8 cellular contexts compared by ENCODE assay signal in genomic region chr9:126860077-126860756, GRCh38. TPM values are rescaled to one million over a fixed set of nuclear protein-coding genes. Genes with fewer than 3 reads are reported as not detected.
A peak's percentile ranks its signal among the peaks of the same experiment; 100 is the strongest.
DNase-seq lines count a peak whose midpoint lies in the region; ATAC-seq and TF ChIP-seq lines count a peak whose summit lies in the region.

Gene ZBTB34 (plus strand): TSS chr9:126860639. CDS start chr9:126879400, 18,761 bp downstream.

- H3K9me3 Mint-ChIP-seq in CD4-positive, alpha-beta T cell: no peaks in the 10 kb centered on the region
- H3K9me3 Mint-ChIP-seq in activated T-helper 1 cell treated with anti-CD3 and anti-CD28 coated beads, Interleukin-12 subunit alpha, Interleukin-12 subunit beta, Interleukin-2, Interleukin-4 antibody, amounts not matched to agents 30 ng/mL and 10 ng/mL and 1 ng/mL, durations not matched to agents 14 hours and 24 hours and 36 hours: no peaks in the 10 kb centered on the region

- no peaks in the 10 kb centered on the region for H3K36me3 ChIP-seq in PC-3 (ENCODE audit: low read depth, low read length)
- no peaks in the 10 kb centered on the region for H3K36me3 ChIP-seq in neural cell (ENCODE audit: insufficient read depth, low read length)
- peaks cover 2 to 11% of the 10 kb centered on the region in 2 donors for H3K36me3 ChIP-seq in stomach smooth muscle (ENCODE audit: control insufficient read depth in 2 of 2, insufficient read depth in 2 of 2, low read length in 2 of 2)

- peaks cover 9% of the 10 kb centered on the region for H3K27me3 Mint-ChIP-seq in CD4-positive, alpha-beta T cell
- peaks cover 12% of the 10 kb centered on the region for H3K27me3 Mint-ChIP-seq in activated T-helper 1 cell treated with anti-CD3 and anti-CD28 coated beads, Interleukin-12 subunit alpha, Interleukin-12 subunit beta, Interleukin-2, Interleukin-4 antibody, amounts not matched to agents 30 ng/mL and 10 ng/mL and 1 ng/mL, durations not matched to agents 14 hours and 24 hours and 36 hours (ENCODE audit: insufficient read depth)

- H3K9me3 ChIP-seq in CD4-positive, alpha-beta T cell (ENCODE audit: control insufficient read depth, low read length): no peaks in the 10 kb centered on the region
- H3K9me3 ChIP-seq in PC-3 (ENCODE audit: low read length) (no peaks in the 10 kb centered on the region), neural cell (ENCODE audit: low read length) (no peaks in the 10 kb centered on the region), stomach smooth muscle (ENCODE audit: control insufficient read depth in 2 of 2, low read length in 2 of 2) (no peaks in the 10 kb centered on the region)

- H3K36me3 Mint-ChIP-seq in CD4-positive, alpha-beta T cell (ENCODE audit: low read depth): peaks cover 12% of the 10 kb centered on the region
- peaks cover 3% of the 10 kb centered on the region for H3K36me3 Mint-ChIP-seq in activated T-helper 1 cell treated with anti-CD3 and anti-CD28 coated beads, Interleukin-12 subunit alpha, Interleukin-12 subunit beta, Interleukin-2, Interleukin-4 antibody, amounts not matched to agents 30 ng/mL and 10 ng/mL and 1 ng/mL, durations not matched to agents 14 hours and 24 hours and 36 hours (ENCODE audit: low read depth)

- H3K27me3 ChIP-seq in CD4-positive, alpha-beta T cell (ENCODE audit: control insufficient read depth, insufficient read depth, low read length): no peaks in the 10 kb centered on the region
- no peaks in the 10 kb centered on the region for H3K27me3 ChIP-seq in PC-3 (ENCODE audit: low read length)
- peaks cover 5% of the 10 kb centered on the region for H3K27me3 ChIP-seq in neural cell (ENCODE audit: insufficient read depth, low read depth, low read length)
- H3K27me3 ChIP-seq in stomach smooth muscle (ENCODE audit: control insufficient read depth in 1 of 2, insufficient read depth in 2 of 2, low read length in 2 of 2): peaks cover 0 to 2% of the 10 kb centered on the region in 2 donors

- BruUV-seq in PC-3 (replicated peaks; lab: Mats Ljungman, UMichigan): TSS peak; percentile 58

- peak; percentile 67 for TF ChIP-seq RAD21 in neural cell (conservative IDR thresholded peaks at IDR 0.05)

- H2AFZ ChIP-seq in PC-3 (ENCODE audit: low read length) (peak within 1 kb of the TSS; percentile 77), neural cell (ENCODE audit: low read depth, low read length) (peak within 1 kb of the TSS; percentile 83)

- H3K4me1 ChIP-seq in PC-3 (ENCODE audit: insufficient read depth, low read length) (peaks cover 17% of the 10 kb centered on the region), stomach smooth muscle (ENCODE audit: control insufficient read depth, insufficient read depth, low read length) (peaks cover 18% of the 10 kb centered on the region)

- peak within 1 kb of the TSS; percentile 79 for H3K9ac ChIP-seq in PC-3 (ENCODE audit: low read length)
- peak within 1 kb of the TSS; percentile 74 for H3K9ac ChIP-seq in neural cell (ENCODE audit: low read length)
- peak within 1 kb of the TSS; percentile 71 to 85 for H3K9ac ChIP-seq in stomach smooth muscle (ENCODE audit: low read length in 2 of 2)

- peak; percentile 84 for ATAC-seq in CD4-positive, alpha-beta T cell (ENCODE audit: poor library complexity)
- ATAC-seq in HG03442 (IDR thresholded peaks at IDR 0.05; ENCODE audit: unreplicated experiment) (peak; percentile 68), PC-3 (peak; percentile 64)

- peak within 1 kb of the TSS; percentile 74 for H3K27ac Mint-ChIP-seq in CD4-positive, alpha-beta T cell
- H3K27ac Mint-ChIP-seq in activated T-helper 1 cell treated with anti-CD3 and anti-CD28 coated beads, Interleukin-12 subunit alpha, Interleukin-12 subunit beta, Interleukin-2, Interleukin-4 antibody, amounts not matched to agents 30 ng/mL and 10 ng/mL and 1 ng/mL, durations not matched to agents 14 hours and 24 hours and 36 hours: peak within 1 kb of the TSS; percentile 84

- 0 out of 2 replicates have a peak, but pooled peaks cover 5% of the 10 kb centered on the region for H4K20me1 ChIP-seq in PC-3 (ENCODE audit: low read length)
- peaks cover 4% of the 10 kb centered on the region for H4K20me1 ChIP-seq in neural cell (ENCODE audit: insufficient read depth)

- intact Hi-C loops in CD4-positive, alpha-beta T cell (cut with DNase I, micrococcal nuclease): loop anchor here in 1 of 2 experiments (2.0 to 5.0 kb wide), 3 partner anchors 55 to 138 kb away; partner anchors contain the start of genes RALGPS1 and ZBTB43
- intact Hi-C loops in PC-3 (cut with micrococcal nuclease): loop anchor here (10.0 kb wide), 1 partner anchor 55 kb away; the partner anchor contains the start of gene RALGPS1
- intact Hi-C loops in activated T-helper 1 cell treated with anti-CD3 and anti-CD28 coated beads, Interleukin-12 subunit alpha, Interleukin-12 subunit beta, Interleukin-2, Interleukin-4 antibody, amounts not matched to agents 30 ng/mL and 10 ng/mL and 1 ng/mL, durations not matched to agents 14 hours and 24 hours and 36 hours (cut with micrococcal nuclease): loop anchor here (1.0 to 2.0 kb wide), 4 partner anchors 41 to 137 kb away; partner anchors contain the start of genes RALGPS1 and ZBTB43

- no peak within 1 kb of the TSS for H3K27ac ChIP-seq in CD4-positive, alpha-beta T cell (ENCODE audit: low read depth, low read length)
- peak within 1 kb of the TSS; percentile 44 for H3K27ac ChIP-seq in PC-3 (ENCODE audit: low read length)
- peak within 1 kb of the TSS; percentile 42 for H3K27ac ChIP-seq in neural cell (ENCODE audit: low read length)
- H3K27ac ChIP-seq in stomach smooth muscle (ENCODE audit: low read length): peak within 1 kb of the TSS; percentile 74

- POLR2A ChIA-PET in CD4-positive, alpha-beta T cell (lab: Charles Lee): interaction anchor here (2.1 kb wide), 1 partner anchor 54 kb away, joined by 6 read pairs; the partner anchor contains the start of gene RALGPS1
- POLR2A ChIA-PET in PC-3 (lab: Charles Lee; ENCODE audit: unreplicated experiment): no interaction called here

- TF ChIP-seq EP300 in neural cell (conservative IDR thresholded peaks at IDR 0.05; ENCODE audit: poor library complexity, severe bottlenecking): peak; percentile 48

- H3F3A ChIP-seq in PC-3 (ENCODE audit: low read length, unreplicated experiment) (no peaks in the 10 kb centered on the region), neural cell (ENCODE audit: insufficient read depth, low read length, poor library complexity, severe bottlenecking) (no peaks in the 10 kb centered on the region)

- DNase-seq in CD4-positive, alpha-beta T cell: peak; percentile 53 to 83 (median 68)
- peak; percentile 34 for DNase-seq in GM19240 (ENCODE audit: insufficient read length, low spot score)
- DNase-seq in PC-3: peak; percentile 47
- peak; percentile 74 for DNase-seq in activated T-helper 1 cell treated with anti-CD3 and anti-CD28 coated beads, Interleukin-12 subunit alpha, Interleukin-12 subunit beta, Interleukin-2, Interleukin-4 antibody, amounts not matched to agents 30 ng/mL and 10 ng/mL and 1 ng/mL, durations not matched to agents 14 hours and 24 hours and 36 hours (ENCODE audit: low spot score)
- peak; percentile 20 for DNase-seq in fibroblast of peridontal ligament (ENCODE audit: extremely low read depth)

- H3K4me2 ChIP-seq in PC-3 (ENCODE audit: low read length): peak within 1 kb of the TSS; percentile 97
- peak within 1 kb of the TSS; percentile 86 for H3K4me2 ChIP-seq in neural cell (ENCODE audit: low read length)

- peak; percentile 100 for TF ChIP-seq CTCF in CD4-positive, alpha-beta T cell (IDR thresholded peaks at IDR 0.05)
- TF ChIP-seq CTCF in PC-3 (conservative IDR thresholded peaks at IDR 0.05; ENCODE audit: low read depth, low read length) (peak; percentile 84), neural cell (IDR thresholded peaks at IDR 0.05; ENCODE audit: poor library complexity, severe bottlenecking) (peak; percentile 99)

- H3K9me2 ChIP-seq in PC-3 (replicated peaks; ENCODE audit: low read length) (no peaks in the 10 kb centered on the region), neural cell (ENCODE audit: insufficient read depth, low read length) (no peaks in the 10 kb centered on the region)

- H3K4me1 Mint-ChIP-seq in CD4-positive, alpha-beta T cell (ENCODE audit: low read depth): peaks cover 31% of the 10 kb centered on the region
- H3K4me1 Mint-ChIP-seq in activated T-helper 1 cell treated with anti-CD3 and anti-CD28 coated beads, Interleukin-12 subunit alpha, Interleukin-12 subunit beta, Interleukin-2, Interleukin-4 antibody, amounts not matched to agents 30 ng/mL and 10 ng/mL and 1 ng/mL, durations not matched to agents 14 hours and 24 hours and 36 hours (ENCODE audit: low read depth): peaks cover 24% of the 10 kb centered on the region

- peak within 1 kb of the TSS; percentile 95 for H3K4me3 Mint-ChIP-seq in CD4-positive, alpha-beta T cell
- peak within 1 kb of the TSS; percentile 89 for H3K4me3 Mint-ChIP-seq in activated T-helper 1 cell treated with anti-CD3 and anti-CD28 coated beads, Interleukin-12 subunit alpha, Interleukin-12 subunit beta, Interleukin-2, Interleukin-4 antibody, amounts not matched to agents 30 ng/mL and 10 ng/mL and 1 ng/mL, durations not matched to agents 14 hours and 24 hours and 36 hours

- H3K79me2 ChIP-seq in PC-3 (ENCODE audit: low read length): peaks cover 32% of the 10 kb centered on the region
- H3K79me2 ChIP-seq in neural cell (replicated peaks; ENCODE audit: insufficient read depth, low read length): peaks cover 17% of the 10 kb centered on the region

- CTCF ChIA-PET in CD4-positive, alpha-beta T cell (lab: Charles Lee): interaction anchor here (0.7 to 1.6 kb wide), 6 partner anchors 11 to 81 kb away, joined by 3 to 4 read pairs (median 3); no protein-coding TSS in a partner anchor
- CTCF ChIA-PET in PC-3 (lab: Charles Lee): interaction anchor here (0.6 kb wide), 3 partner anchors 20 to 52 kb away, joined by 3 to 7 read pairs (median 5); no protein-coding TSS in a partner anchor

- H3K4me3 ChIP-seq in PC-3 (ENCODE audit: low read length) (peak within 1 kb of the TSS; percentile 87), neural cell (ENCODE audit: low read length) (peak within 1 kb of the TSS; percentile 95), stomach smooth muscle (ENCODE audit: low read length in 2 of 2) (peak within 1 kb of the TSS; percentile 75 to 88)

RNA-seq across cellular contexts. Expression of gene ZBTB34, which starts in this region (rescaled TPM):
- 1 to 10 TPM; 2.5 to 2.9 TPM for total RNA-seq in CD4-positive, alpha-beta T cell
- total RNA-seq in PC-3 (2014; rRNA removed): 1.6 and 1.8 TPM in 2 replicates
- 7.5 and 8.5 TPM in 2 replicates for total RNA-seq in activated T-helper 1 cell treated with anti-CD3 and anti-CD28 coated beads, Interleukin-12 subunit alpha, Interleukin-12 subunit beta, Interleukin-2, Interleukin-4 antibody, amounts not matched to agents 30 ng/mL and 10 ng/mL and 1 ng/mL, durations not matched to agents 14 hours and 24 hours and 36 hours
- polyA plus RNA-seq in neural cell: 19.5 and 21.8 TPM in 2 replicates
- 47.2 and 52.7 TPM in 2 replicates for polyA minus RNA-seq in neural cell

Comparison
In these comparisons a context has a peak if more than half of its experiments do, and no peak if none do; other contexts are left out.
1. DNase-seq: peak in every context shown above with its lines; median percentile 74 in activated T-helper 1 cell treated with anti-CD3 and anti-CD28 coated beads, Interleukin-12 subunit alpha, Interleukin-12 subunit beta, Interleukin-2, Interleukin-4 antibody, amounts not matched to agents 30 ng/mL and 10 ng/mL and 1 ng/mL, durations not matched to agents 14 hours and 24 hours and 36 hours; 68 in CD4-positive, alpha-beta T cell; 47 in PC-3; 34 in GM19240; 20 in fibroblast of peridontal ligament.